ENCODE assay signal across 23 cellular contexts in the genomic region with DNA sequence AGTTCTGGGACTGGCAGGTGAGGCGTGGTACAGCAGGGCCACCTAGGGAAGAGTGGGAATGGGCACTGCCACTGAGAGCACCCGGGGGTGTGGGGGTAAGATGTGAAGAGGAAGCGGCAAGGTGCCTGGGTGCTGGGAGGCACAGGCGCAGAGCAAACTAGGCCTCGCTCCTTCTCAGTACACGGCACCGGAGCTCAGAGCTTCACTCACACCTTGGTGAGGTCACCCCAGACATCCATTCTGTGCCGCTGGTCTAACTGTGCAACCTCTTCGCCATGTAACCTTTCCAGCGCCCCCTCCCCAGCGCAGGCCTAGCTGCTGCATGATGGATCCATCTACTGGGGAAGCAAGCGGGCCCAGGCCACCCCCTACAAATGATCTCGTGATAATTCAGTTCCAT.
DNase-seq lines count a peak whose midpoint lies in the region; ATAC-seq and TF ChIP-seq lines count a peak whose summit lies in the region.
"Had no signal": no experiment of that assay in that cellular context is flagged by ENCODE, and none has a peak within 500 bp of the region (broad histone marks: within the 10 kb centered on the region; RNA-seq: fewer than 3 reads in every experiment).

No MANE protein-coding gene starts in this region.

- CTCF ChIA-PET in PC-9 (lab: Charles Lee): no interaction called here

- H3K27me3 ChIP-seq in mesenchymal stem cell (ENCODE audit: control insufficient read depth in 1 of 2, insufficient read depth in 1 of 2, low read length in 2 of 2): no peaks in the 10 kb centered on the region
- H3K27me3 ChIP-seq in PC-9 (ENCODE audit: insufficient read depth, low read depth): peaks cover 84% of the 10 kb centered on the region

- H3K79me2 ChIP-seq in PC-9 (ENCODE audit: low read depth): no peaks in the 10 kb centered on the region

- no peak overlapping the region for H2AK5ac ChIP-seq in mesenchymal stem cell (ENCODE audit: low read length, severe bottlenecking)

- H4K8ac ChIP-seq in mesenchymal stem cell (ENCODE audit: low read length): no peak overlapping the region

- no peak overlapping the region for H3K18ac ChIP-seq in mesenchymal stem cell (ENCODE audit: low read depth in 1 of 2, low read length in 2 of 2)

- H3K9ac ChIP-seq in mesenchymal stem cell (ENCODE audit: low read length): no peak overlapping the region
- H3K9ac ChIP-seq: KMS-11, SK-N-SH had no signal

- peaks cover 15% of the 10 kb centered on the region for H3K9me3 ChIP-seq in mesenchymal stem cell (ENCODE audit: control insufficient read depth, low read length)
- no peaks in the 10 kb centered on the region; the same call in 1 of the 2 replicates for H3K9me3 ChIP-seq in PC-9 (ENCODE audit: insufficient read depth, low read depth)
- H3K9me3 ChIP-seq: SK-N-SH had no signal

- H3K4me2 ChIP-seq in mesenchymal stem cell (ENCODE audit: low read length, poor library complexity, severe bottlenecking) (no peak overlapping the region), PC-9 (no peak overlapping the region)
- H3K4me2 ChIP-seq: KMS-11, SK-N-SH had no signal

- H4K91ac ChIP-seq in mesenchymal stem cell (ENCODE audit: low read length): peak overlapping the region; percentile 82

- no peak for DNase-seq in mesenchymal stem cell
- peak; percentile 39 for DNase-seq in sciatic nerve (ENCODE audit: low spot score)
- DNase-seq in Kasumi-1 (lab: John Stamatoyannopoulos, UW): no peak
- no peak for DNase-seq in PC-9
- DNase-seq in Right ventricle myocardium inferior (ENCODE audit: missing footprints): no peak
- DNase-seq: Calu3, DMS153, DND-41, NCI-H1048, NCI-H1417 treated with DMSO at 0.1 percent for 48 hours, NCI-H187, NCI-H2081 treated with DMSO at 0.1 percent for 48 hours, NCI-H2171, NCI-H226, NCI-H510A, SIG-M5, SK-N-SH, SW 1271 had no signal

- no peak overlapping the region for H2BK5ac ChIP-seq in mesenchymal stem cell (ENCODE audit: low read depth, low read length, poor library complexity, severe bottlenecking)

- H2BK12ac ChIP-seq in mesenchymal stem cell (ENCODE audit: low read length in 2 of 2): no peak overlapping the region

- H3K4me3 ChIP-seq in mesenchymal stem cell (ENCODE audit: insufficient read depth in 1 of 2, low read depth in 1 of 2, low read length in 2 of 2) (peak overlapping the region in 1 of 2 experiments; percentile 31), PC-9 (no peak overlapping the region)

- no peaks in the 10 kb centered on the region for H3K79me1 ChIP-seq in mesenchymal stem cell (replicated peaks; ENCODE audit: low read length, poor library complexity, severe bottlenecking)

- H3F3A ChIP-seq in PC-9 (ENCODE audit: insufficient read depth, low read depth): no peaks in the 10 kb centered on the region

- no TSS peak for BruUV-seq in PC-9 (replicated peaks; lab: Mats Ljungman, UMichigan)

- H3K27ac ChIP-seq in VCaP (peak overlapping the region; percentile 68), mesenchymal stem cell (ENCODE audit: low read length, poor library complexity, severe bottlenecking) (no peak overlapping the region), PC-9 (no peak overlapping the region)
- H3K27ac ChIP-seq: HL-60, KMS-11, RWPE1 had no signal

- H2BK120ac ChIP-seq in mesenchymal stem cell (ENCODE audit: low read depth, low read length): no peak overlapping the region

- H2AFZ ChIP-seq in mesenchymal stem cell (ENCODE audit: low read depth, low read length) (no peak overlapping the region), PC-9 (no peak overlapping the region)

- no peaks in the 10 kb centered on the region for H3K9me2 ChIP-seq in PC-9 (ENCODE audit: insufficient read depth)
- H3K9me2 ChIP-seq: SK-N-SH had no signal

- no peak overlapping the region for H3K14ac ChIP-seq in mesenchymal stem cell (ENCODE audit: low read length in 2 of 2)

- H3K4me1 ChIP-seq in mesenchymal stem cell (ENCODE audit: control insufficient read depth, insufficient read depth, low read depth, low read length) (no peaks in the 10 kb centered on the region), PC-9 (replicated peaks; ENCODE audit: insufficient read depth) (no peaks in the 10 kb centered on the region)

- TF ChIP-seq CTCF in VCaP (conservative IDR thresholded peaks at IDR 0.05) (no peak), PC-9 (conservative IDR thresholded peaks at IDR 0.05) (no peak)

- 83% methylated on average over 12 of the region's 13 CpGs for WGBS in mesenchymal stem cell

- intact Hi-C loops in sciatic nerve (cut with DNase I) (no loop called here), PC-9 (cut with micrococcal nuclease; ENCODE audit: unreplicated experiment) (no loop called here), Right ventricle myocardium inferior (cut with DNase I) (no loop called here)

- no peak for ATAC-seq in sciatic nerve
- no peak for ATAC-seq in HG02642 (IDR thresholded peaks at IDR 0.05; ENCODE audit: poor library complexity, unreplicated experiment)
- ATAC-seq in Right ventricle myocardium inferior: no peak

- H2BK15ac ChIP-seq in mesenchymal stem cell (ENCODE audit: low read depth, poor library complexity, severe bottlenecking): no peak overlapping the region

- H3K36me3 ChIP-seq in mesenchymal stem cell (ENCODE audit: control insufficient read depth in 1 of 2, insufficient read depth in 2 of 2, low read depth in 1 of 2, low read length in 2 of 2) (peaks cover 0 to 4% of the 10 kb centered on the region in 2 experiments), PC-9 (ENCODE audit: low read depth) (no peaks in the 10 kb centered on the region)

- H3K23ac ChIP-seq in mesenchymal stem cell (ENCODE audit: low read length in 2 of 2): no peak overlapping the region

- no peak overlapping the region for H3K4ac ChIP-seq in mesenchymal stem cell (ENCODE audit: low read depth in 1 of 2, low read length in 2 of 2)

- 0 out of 2 replicates have a peak, but pooled peaks cover 5% of the 10 kb centered on the region for H4K20me1 ChIP-seq in PC-9 (ENCODE audit: insufficient read depth)

- POLR2A ChIA-PET in PC-9 (lab: Charles Lee; ENCODE audit: unreplicated experiment): no interaction called here
